In genomic region chr5:56434986-56435385, GRCh38 we compare ENCODE assay signal across 20 cellular contexts.
"Had no signal": no experiment of that assay in that cellular context is flagged by ENCODE, and none has a peak within 500 bp of the region (broad histone marks: within the 10 kb centered on the region; RNA-seq: fewer than 3 reads in every experiment).

No MANE protein-coding gene starts in this region.

- H3K36me3 ChIP-seq: esophagus squamous epithelium, gastroesophageal sphincter, left lung, lower lobe of right lung, ovary, right atrium auricular region, sigmoid colon, suprapubic skin, thyroid gland, upper lobe of left lung, uterus had no signal

- H3K4me3 ChIP-seq: esophagus squamous epithelium, gastroesophageal sphincter, left lung, lower lobe of right lung, ovary, right atrium auricular region, sigmoid colon, skin epidermis, suprapubic skin, thyroid gland, upper lobe of left lung, uterus had no signal

- H3K4me1 ChIP-seq: esophagus squamous epithelium, gastroesophageal sphincter, left lung, lower lobe of right lung, right atrium auricular region, sigmoid colon, suprapubic skin, upper lobe of left lung, uterus had no signal

- H3K9me3 ChIP-seq: esophagus squamous epithelium, gastroesophageal sphincter, lower lobe of right lung, ovary, right atrium auricular region, sigmoid colon, suprapubic skin, thyroid gland, upper lobe of left lung, uterus had no signal

- ATAC-seq: gastroesophageal sphincter; left lung; lower lobe of right lung; naive thymus-derived CD4-positive, alpha-beta T cell; stimulated activated naive CD8-positive, alpha-beta T cell treated with anti-CD3 and anti-CD28 coated beads, Interleukin-15, Interleukin-2, amounts not matched to agents 100 U/mL and 50 U/mL, for 24 hours had no signal

- DNase-seq: cortex of kidney; effector memory CD4-positive, alpha-beta T cell; esophagus squamous epithelium; foreskin fibroblast; glutamatergic neuron; islet precursor cell; left lung; lower lobe of right lung; mesendoderm; naive thymus-derived CD4-positive, alpha-beta T cell; ovary; sigmoid colon; stimulated activated naive CD8-positive, alpha-beta T cell treated with anti-CD3 and anti-CD28 coated beads, Interleukin-15, Interleukin-2, amounts not matched to agents 100 U/mL and 50 U/mL, for 24 hours; thyroid gland; upper lobe of left lung; uterus had no signal

- H3K27ac ChIP-seq: esophagus squamous epithelium, gastroesophageal sphincter, left lung, lower lobe of right lung, ovary, right atrium auricular region, sigmoid colon, skin epidermis, suprapubic skin, thyroid gland, upper lobe of left lung, uterus had no signal

- H3K27me3 ChIP-seq: esophagus squamous epithelium, gastroesophageal sphincter, left lung, ovary, right atrium auricular region, sigmoid colon, suprapubic skin, thyroid gland, upper lobe of left lung, uterus had no signal
